ENCODE assay signal across 25 cellular contexts in the genomic region with DNA sequence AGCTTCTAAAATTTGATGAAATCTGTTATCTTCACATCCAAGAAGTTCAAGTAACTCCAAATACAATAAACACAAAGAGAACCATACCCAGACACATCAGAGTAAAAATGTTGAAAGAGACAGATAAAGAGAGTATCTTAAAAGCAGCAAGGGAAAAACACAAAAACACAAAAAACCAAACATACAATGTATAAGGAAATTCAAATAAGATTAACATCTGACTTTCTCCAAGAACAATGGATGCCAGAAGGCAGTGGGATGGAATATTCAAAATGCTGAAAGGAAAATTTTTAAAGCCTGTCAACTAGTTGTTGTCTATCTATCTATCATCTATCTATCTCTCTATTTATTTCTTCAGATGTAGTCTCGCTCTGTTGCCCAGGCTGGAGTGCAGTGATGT.
DNase-seq lines count a peak whose midpoint lies in the region; ATAC-seq, FAIRE-seq and TF ChIP-seq lines count a peak whose summit lies in the region.
"Had no signal": no experiment of that assay in that cellular context is flagged by ENCODE, and none has a peak within 500 bp of the region (broad histone marks: within the 10 kb centered on the region; RNA-seq: fewer than 3 reads in every experiment).

No MANE protein-coding gene starts in this region.

- dilution Hi-C loops in keratinocyte (cut with MboI; ENCODE audit: extremely low pct_ligation_motif_present, low sequenced_read_pairs) = no loop called here

- peaks cover 29% of the 10 kb centered on the region for H3K9me3 Mint-ChIP-seq in WTC11

- H3K9me2 ChIP-seq in SK-N-SH = no peaks in the 10 kb centered on the region

- FAIRE-seq in keratinocyte (lab: Jason Lieb, UNC) = peak; percentile 9
- FAIRE-seq: A549, GM19239 had no signal

- no peak overlapping the region for H3K9ac ChIP-seq in SK-N-SH
- H3K9ac ChIP-seq in keratinocyte (ENCODE audit: control insufficient read depth, extremely low read depth, insufficient read depth, low read length) = no peak overlapping the region

- DNase-seq in SK-N-SH (no peak), WTC11 (ENCODE audit: low spot score) (no peak), keratinocyte (ENCODE audit: low read depth, low spot score) (no peak), body of pancreas (no peak)
- DNase-seq: BE2C, Caco-2, DMS153, GDM1, H7, MM.1S, NCI-H1048, NCI-H1436 treated with DMSO at 0.1 percent for 48 hours, NCI-H2029, NCI-H2171, NCI-H345, NCI-H524, NCI-H82, OCI-M1, Right ventricle myocardium superior had no signal

- no peak overlapping the region for H3K27ac ChIP-seq in SK-N-SH (ENCODE audit: low read depth in 2 of 2, low read length in 1 of 2)
- H3K27ac ChIP-seq in HEK293 (ENCODE audit: extremely low read depth, low read depth, low read length) = no peak overlapping the region
- no peak overlapping the region for H3K27ac ChIP-seq in keratinocyte (ENCODE audit: control insufficient read depth, insufficient read depth, low read length)
- H3K27ac ChIP-seq in body of pancreas = no peak overlapping the region
- H3K27ac ChIP-seq: A549 had no signal

- H3K4me1 Mint-ChIP-seq in WTC11 = peaks cover 3% of the 10 kb centered on the region

- no peak overlapping the region for H3K4me3 Mint-ChIP-seq in WTC11

- H3K27ac Mint-ChIP-seq in WTC11 = no peak overlapping the region

- WGBS in SK-N-SH (ENCODE audit: low lambda C conversion rate) = 17% methylated on average over 1 of the region's 1 CpG
- WGBS in body of pancreas, 2 donors = 87 to 96% methylated on average over 1 of the region's 1 CpG

- CTCF ChIA-PET in SK-N-SH (lab: Yijun Ruan, JAX) (interaction anchor here (0.9 kb wide), 1 partner anchor 9 kb away, joined by 3 read pairs; no protein-coding TSS in a partner anchor), HEK293 (lab: Yijun Ruan, JAX) (interaction anchor here (0.7 kb wide), 1 partner anchor 32 kb away, joined by 3 read pairs; no protein-coding TSS in a partner anchor), WTC11 (lab: Charles Lee) (no interaction called here)

- H3K4me3 ChIP-seq in SK-N-SH (ENCODE audit: low read depth in 2 of 2, low read length in 1 of 2) (no peak overlapping the region), HEK293 (ENCODE audit: low read depth, low read length) (no peak overlapping the region), keratinocyte (ENCODE audit: control insufficient read depth in 2 of 3, extremely low read depth in 1 of 3, insufficient read depth in 2 of 3, low read depth in 1 of 3, low read length in 3 of 3) (no peak overlapping the region), body of pancreas (no peak overlapping the region)
- H3K4me3 ChIP-seq: A549 had no signal

- H3K9me3 ChIP-seq in SK-N-SH = peaks cover 23% of the 10 kb centered on the region
- no peaks in the 10 kb centered on the region for H3K9me3 ChIP-seq in HEK293 (ENCODE audit: control insufficient read depth, insufficient read depth, low read depth, low read length)
- no peaks in the 10 kb centered on the region for H3K9me3 ChIP-seq in keratinocyte (ENCODE audit: control insufficient read depth, low read depth, low read length)
- H3K9me3 ChIP-seq in body of pancreas = peaks cover 0 to 5% (median 0%) of the 10 kb centered on the region in 3 donors

- POLR2A ChIA-PET in SK-N-SH (lab: Yijun Ruan, JAX) (no interaction called here), HEK293 (lab: Yijun Ruan, JAX) (no interaction called here), WTC11 (lab: Charles Lee) (no interaction called here)

- TF ChIP-seq CTCF in SK-N-SH (IDR thresholded peaks at IDR 0.05) (no peak), HEK293 (tag by site-specific recombination; IDR thresholded peaks at IDR 0.05) (no peak), WTC11 (IDR thresholded peaks at IDR 0.05) (no peak), keratinocyte (optimal IDR thresholded peaks at IDR 0.05 in 1 of 3, IDR thresholded peaks at IDR 0.05 in 1 of 3, conservative IDR thresholded peaks at IDR 0.05 in 1 of 3; ENCODE audit: extremely low read depth in 1 of 3, insufficient read depth in 2 of 3, low read length in 3 of 3) (no peak), body of pancreas (IDR thresholded peaks at IDR 0.05) (no peak)

- H3K36me3 Mint-ChIP-seq in WTC11 = peaks cover 19% of the 10 kb centered on the region

- H2AFZ ChIP-seq in SK-N-SH (ENCODE audit: low read depth) (no peak overlapping the region), keratinocyte (ENCODE audit: control insufficient read depth, low read length) (no peak overlapping the region)

- TF ChIP-seq POLR2A in body of pancreas (IDR thresholded peaks at IDR 0.05) = no peak

- H4K20me1 ChIP-seq in SK-N-SH (ENCODE audit: insufficient read depth) (no peaks in the 10 kb centered on the region), keratinocyte (ENCODE audit: control insufficient read depth, extremely low read depth, insufficient read depth, low read length) (no peaks in the 10 kb centered on the region)

- no peak overlapping the region for H3K4me2 ChIP-seq in SK-N-SH
- no peak overlapping the region for H3K4me2 ChIP-seq in keratinocyte (ENCODE audit: control insufficient read depth, extremely low read depth, insufficient read depth, low read depth, low read length)
- H3K4me2 ChIP-seq: A549 had no signal

- ATAC-seq in SK-N-SH treated with all-trans-retinoic acid at 6 μM for 48 hours (no peak), WTC11 (no peak), GM21515 (IDR thresholded peaks at IDR 0.05; ENCODE audit: unreplicated experiment) (no peak), body of pancreas (no peak), GM18861 (IDR thresholded peaks at IDR 0.05; ENCODE audit: unreplicated experiment) (no peak)
- ATAC-seq: A549 had no signal

- H3K27me3 ChIP-seq in SK-N-SH (ENCODE audit: insufficient read depth) = no peaks in the 10 kb centered on the region
- no peaks in the 10 kb centered on the region for H3K27me3 ChIP-seq in keratinocyte (ENCODE audit: control insufficient read depth, extremely low read depth, insufficient read depth, low read length)
- H3K27me3 ChIP-seq in body of pancreas = no peaks in the 10 kb centered on the region
- H3K27me3 ChIP-seq: BE2C had no signal

- peaks cover 3% of the 10 kb centered on the region for H3K27me3 Mint-ChIP-seq in WTC11 (ENCODE audit: low read depth)

- H3K36me3 ChIP-seq in SK-N-SH (replicated peaks in 1 of 2; ENCODE audit: control insufficient read depth in 1 of 2, insufficient read depth in 2 of 2, low read length in 1 of 2) (no peaks in the 10 kb centered on the region), HEK293 (ENCODE audit: control insufficient read depth in 2 of 2, insufficient read depth in 1 of 2, low read length in 2 of 2) (no peaks in the 10 kb centered on the region), keratinocyte (ENCODE audit: control insufficient read depth in 2 of 2, extremely low read depth in 1 of 2, insufficient read depth in 2 of 2, low read length in 2 of 2) (no peaks in the 10 kb centered on the region), body of pancreas (replicated peaks in 1 of 2; ENCODE audit: insufficient read depth in 1 of 2, low read depth in 2 of 2) (no peaks in the 10 kb centered on the region)
- H3K36me3 ChIP-seq: BE2C had no signal

- H3K79me2 ChIP-seq in SK-N-SH (ENCODE audit: insufficient read depth) = no peaks in the 10 kb centered on the region
- H3K79me2 ChIP-seq in keratinocyte (ENCODE audit: control insufficient read depth, insufficient read depth, low read length) = no peaks in the 10 kb centered on the region

- no peak for TF ChIP-seq EP300 in SK-N-SH (IDR thresholded peaks at IDR 0.05; ENCODE audit: borderline replicate concordance in 1 of 2, low read depth in 1 of 2, low read length in 1 of 2)

- H3K9me1 ChIP-seq in keratinocyte (ENCODE audit: control insufficient read depth, extremely low read depth, insufficient read depth, low read length) = no peaks in the 10 kb centered on the region

- H3K4me1 ChIP-seq in SK-N-SH (ENCODE audit: control insufficient read depth in 1 of 2, insufficient read depth in 2 of 2, low read depth in 1 of 2, low read length in 1 of 2) (no peaks in the 10 kb centered on the region), HEK293 (ENCODE audit: control insufficient read depth, insufficient read depth, low read length) (no peaks in the 10 kb centered on the region), keratinocyte (ENCODE audit: control insufficient read depth, extremely low read depth, insufficient read depth, low read length) (no peaks in the 10 kb centered on the region), body of pancreas (no peaks in the 10 kb centered on the region)
- H3K4me1 ChIP-seq: A549, BE2C, Caco-2 had no signal

- H3F3A ChIP-seq in SK-N-SH (replicated peaks; ENCODE audit: insufficient read depth) = no peaks in the 10 kb centered on the region

- intact Hi-C loops in body of pancreas (cut with DNase I) = no loop called here

- TF ChIP-seq RAD21 in SK-N-SH (IDR thresholded peaks at IDR 0.05; ENCODE audit: low read length) = no peak

TF ChIP-seq in SK-N-SH, 30 proteins besides CTCF, POLR2A, EP300 and RAD21 (continues in another document):
- TF ChIP-seq RXRA (IDR thresholded peaks at IDR 0.05; ENCODE audit: borderline replicate concordance, low read depth) = no peak

TF ChIP-seq in SK-N-SH treated with all-trans-retinoic acid at 6 μM for 48 hours, 23 proteins besides CTCF, POLR2A, EP300 and RAD21:
- TF ChIP-seq SNAI2 (CRISPR knock-in tag; IDR thresholded peaks at IDR 0.05) = no peak
- TF ChIP-seq ZNF70 (CRISPR knock-in tag; IDR thresholded peaks at IDR 0.05) = no peak
- no peak for TF ChIP-seq CSDC2 (CRISPR knock-in tag; IDR thresholded peaks at IDR 0.05)
- no peak for TF ChIP-seq TOX (CRISPR knock-in tag; IDR thresholded peaks at IDR 0.05; ENCODE audit: borderline replicate concordance)
- TF ChIP-seq ZFP30 (CRISPR knock-in tag; IDR thresholded peaks at IDR 0.05) = no peak
- TF ChIP-seq ZC3H10 (CRISPR knock-in tag; IDR thresholded peaks at IDR 0.05) = no peak

TF ChIP-seq in HEK293, 187 proteins besides CTCF, POLR2A, EP300 and RAD21 (continues in another document):
- peak; percentile 27; the same call in 1 of the 2 replicates for TF ChIP-seq TRIM28 (IDR thresholded peaks at IDR 0.05; ENCODE audit: borderline replicate concordance, low read length)
- 0 out of 2 replicates have a peak, but pooled peaks have one; percentile 58 for TF ChIP-seq ZNF626 (tag by site-specific recombination; IDR thresholded peaks at IDR 0.05)
- peak; percentile 64; the same call in 1 of the 2 replicates for TF ChIP-seq ZNF610 (tag by site-specific recombination; IDR thresholded peaks at IDR 0.05; ENCODE audit: borderline replicate concordance)
- no peak for TF ChIP-seq WT1 (tag by site-specific recombination; IDR thresholded peaks at IDR 0.05)
- TF ChIP-seq ZNF549 (tag by site-specific recombination; IDR thresholded peaks at IDR 0.05) = peak; percentile 33; the same call in 1 of the 2 replicates
